In genomic region chr18:77366725-77367641, GRCh38 we compare ENCODE assay signal across 8 cellular contexts.
A peak's percentile ranks its signal among the peaks of the same experiment; 100 is the strongest.
DNase-seq lines count a peak whose midpoint lies in the region; ATAC-seq lines count a peak whose summit lies in the region.

No MANE protein-coding gene starts in this region.

- H3K36me3 ChIP-seq in skeletal muscle tissue (ENCODE audit: control insufficient read depth in 3 of 3, insufficient read depth in 3 of 3, low read length in 3 of 3), result no peaks in the 10 kb centered on the region

- peak overlapping the region; percentile 18 to 67 (median 42) for H3K4me3 ChIP-seq in skeletal muscle tissue (ENCODE audit: low read length in 3 of 3)

- H3K9me3 ChIP-seq in skeletal muscle tissue (ENCODE audit: control insufficient read depth in 3 of 3, low read length in 3 of 3), result peaks cover 2 to 12% (median 7%) of the 10 kb centered on the region in 3 donors

- H3K27ac ChIP-seq in skeletal muscle tissue (ENCODE audit: low read depth, low read length), result no peak overlapping the region

- DNase-seq in NCI-H1417 (lab: John Stamatoyannopoulos, UW) (peak; percentile 75 to 95 (median 80)), SK-N-DZ (ENCODE audit: low spot score) (peak; percentile 58), hypothalamus (lab: John Stamatoyannopoulos, UW) (peak in 40 of 51 donors; percentile 7 to 77 (median 38)), SIG-M5 treated with dmso at 0.1 percent for 504 hours (lab: John Stamatoyannopoulos, UW; ENCODE audit: unreplicated experiment) (no peak), CD1c-positive myeloid dendritic cell (ENCODE audit: extremely low spot score) (no peak), glomerular visceral epithelial cell (ENCODE audit: extremely low spot score) (no peak)

- peaks cover 0 to 8% (median 3%) of the 10 kb centered on the region in 3 donors for H3K4me1 ChIP-seq in skeletal muscle tissue (ENCODE audit: control insufficient read depth in 3 of 3, insufficient read depth in 3 of 3, low read length in 3 of 3)

- no peak for ATAC-seq in HG03521 (IDR thresholded peaks at IDR 0.05; ENCODE audit: unreplicated experiment)

- H3K9ac ChIP-seq in skeletal muscle tissue (ENCODE audit: low read depth in 1 of 3, low read length in 3 of 3), result peak overlapping the region in 1 of 3 donors; percentile 35

- H3K27me3 ChIP-seq in skeletal muscle tissue (ENCODE audit: control insufficient read depth in 3 of 3, insufficient read depth in 3 of 3, low read length in 3 of 3), result peaks cover 0 to 6% (median 0%) of the 10 kb centered on the region in 3 donors

Comparison
In these comparisons a context has a peak if more than half of its experiments do, and no peak if none do; other contexts are left out.
1. DNase-seq: peak in NCI-H1417 (3 of 3), SK-N-DZ (single experiment) and hypothalamus (40 of 51); none in SIG-M5 treated with dmso at 0.1 percent for 504 hours (single experiment), CD1c-positive myeloid dendritic cell (single experiment) and glomerular visceral epithelial cell (single experiment).